ENCODE assay signal across 9 cellular contexts in genomic region chr1:160432371-160432786, GRCh38. TPM values are rescaled to one million over a fixed set of nuclear protein-coding genes. Genes with fewer than 3 reads are reported as not detected.
DNase-seq lines count a peak whose midpoint lies in the region; ATAC-seq, FAIRE-seq and TF ChIP-seq lines count a peak whose summit lies in the region.
"Had no signal": no experiment of that assay in that cellular context is flagged by ENCODE, and none has a peak within 500 bp of the region (broad histone marks: within the 10 kb centered on the region; RNA-seq: fewer than 3 reads in every experiment).

No MANE protein-coding gene starts in this region.

- no peak for TF ChIP-seq CTCF in foreskin keratinocyte (conservative IDR thresholded peaks at IDR 0.05)

- no peak overlapping the region for H3K27ac ChIP-seq in foreskin keratinocyte

- peaks cover 7% of the 10 kb centered on the region for H3K4me1 ChIP-seq in foreskin keratinocyte

- H3K27me3 ChIP-seq in foreskin keratinocyte = no peaks in the 10 kb centered on the region

- ATAC-seq in GM21447 (IDR thresholded peaks at IDR 0.05; ENCODE audit: unreplicated experiment) (peak; percentile 51), HG03521 (IDR thresholded peaks at IDR 0.05; ENCODE audit: unreplicated experiment) (peak; percentile 57), foreskin keratinocyte (peak; percentile 51)
- ATAC-seq: left ventricle myocardium superior had no signal

- peak; percentile 99 for FAIRE-seq in GM18507 (lab: Jason Lieb, UNC)

- no peak for DNase-seq in GM18507 (ENCODE audit: extremely low spot score, insufficient read length, low read depth)
- DNase-seq in foreskin keratinocyte = peak in 1 of 2 donors; percentile 36
- no peak for DNase-seq in ecto neural progenitor cell (ENCODE audit: low spot score)
- DNase-seq in NCI-H69 (lab: John Stamatoyannopoulos, UW) = no peak
- no peak for DNase-seq in amniotic stem cell (lab: John Stamatoyannopoulos, UW)
- no peak for DNase-seq in AG08395 (ENCODE audit: low spot score)
- DNase-seq: left ventricle myocardium superior had no signal

RNA-seq across cellular contexts. Expression of gene VANGL2, which starts 32.0 kb away (rescaled TPM):
- total RNA-seq in foreskin keratinocyte = 8.0 and 9.9 TPM in 2 replicates
- 5.5 and 5.8 TPM in 2 replicates for polyA plus RNA-seq in foreskin keratinocyte
